Comparison of ENCODE assay signal across 8 cellular contexts in the genomic region with DNA sequence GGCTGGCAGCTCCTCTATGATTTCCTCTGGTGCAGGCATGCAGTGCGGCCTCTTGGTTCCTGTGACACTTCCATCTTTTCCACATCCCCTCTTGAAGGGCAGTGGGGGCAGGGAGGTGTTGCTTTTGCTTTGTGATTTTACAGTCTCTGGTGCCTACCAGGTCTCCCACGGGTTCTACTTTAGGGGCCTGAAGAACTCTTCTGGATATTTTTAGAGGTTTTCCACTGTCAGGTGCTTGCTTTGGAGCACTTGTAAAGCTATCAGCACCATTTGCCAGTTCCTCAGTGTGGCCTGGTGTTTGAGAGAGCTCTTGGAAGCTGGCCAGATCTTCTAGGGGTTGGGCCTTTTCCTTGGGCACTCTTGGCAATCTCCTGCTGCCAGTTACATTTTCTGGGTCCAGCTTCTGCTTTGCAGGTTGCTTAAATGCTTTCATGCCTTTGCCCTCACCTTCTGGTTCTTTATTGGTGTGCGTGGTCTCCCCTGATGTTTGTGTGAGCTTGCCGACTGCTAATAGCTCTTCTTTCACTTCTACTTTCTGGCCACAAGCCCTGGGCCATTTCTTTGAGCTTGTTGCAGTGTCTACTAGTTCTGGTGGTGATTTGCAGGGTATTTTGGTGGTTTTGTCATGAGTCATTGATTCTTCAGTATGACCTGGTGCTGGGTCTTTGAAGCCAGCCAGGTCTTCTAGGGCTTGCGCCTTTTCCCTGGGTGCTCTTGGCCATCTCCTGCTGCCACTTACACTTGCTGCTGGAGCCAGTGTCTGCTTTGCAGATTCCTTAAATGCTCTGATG. TPM values are rescaled to one million over a fixed set of nuclear protein-coding genes. Genes with fewer than 3 reads are reported as not detected.
DNase-seq lines count a peak whose midpoint lies in the region; ATAC-seq, FAIRE-seq and TF ChIP-seq lines count a peak whose summit lies in the region.

No MANE protein-coding gene starts in this region.

- no peak for TF ChIP-seq CTCF in bronchial epithelial cell (IDR thresholded peaks at IDR 0.05; ENCODE audit: insufficient read depth, low read length, severe bottlenecking)

- H3K27me3 ChIP-seq in bronchial epithelial cell (ENCODE audit: control insufficient read depth, insufficient read depth, low read length) (no peaks in the 10 kb centered on the region), H7 (ENCODE audit: control insufficient read depth, insufficient read depth, low read length) (no peaks in the 10 kb centered on the region)

- FAIRE-seq in bronchial epithelial cell (lab: Jason Lieb, UNC): peak; percentile 62

- in situ Hi-C loops in KBM-7 (cut with MboI; ENCODE audit: low pct_unique_long_range_greater_than_20kb, low sequenced_read_pairs): no loop called here

- DNase-seq in KBM-7 (peak; percentile 67), bronchial epithelial cell (ENCODE audit: low read depth) (no peak), H7 (no peak), NCI-H2227 (lab: John Stamatoyannopoulos, UW; ENCODE audit: unreplicated experiment) (no peak)
- DNase-seq in activated effector memory CD4-positive, alpha-beta T cell treated with anti-CD3 and anti-CD28 coated beads, Interleukin-2, amount 50 U/mL, for 16 hours: no peak

- no peak overlapping the region for H3K4me3 ChIP-seq in bronchial epithelial cell (ENCODE audit: low read depth, low read length)
- H3K4me3 ChIP-seq in H7 (ENCODE audit: insufficient read depth, low read depth, low read length): no peak overlapping the region

- H3K36me3 ChIP-seq in bronchial epithelial cell (ENCODE audit: control insufficient read depth, insufficient read depth, low read length) (no peaks in the 10 kb centered on the region), H7 (replicated peaks; ENCODE audit: control insufficient read depth, insufficient read depth, low read length) (no peaks in the 10 kb centered on the region)

- ATAC-seq in GM18511 (IDR thresholded peaks at IDR 0.05; ENCODE audit: unreplicated experiment) (peak; percentile 99), GM21576 (IDR thresholded peaks at IDR 0.05; ENCODE audit: unreplicated experiment) (peak; percentile 97), esophagus mucosa (no peak)

RNA-seq across cellular contexts. Expression of a gene that starts 11.4 kb away (rescaled TPM):
- 3.4 and 4.0 TPM in 2 replicates for total RNA-seq in bronchial epithelial cell
- 47.2 and 55.7 TPM in 2 replicates for total RNA-seq in H7 (2014; rRNA removed; shearing (Covaris generic))
- total RNA-seq in esophagus mucosa: 0.96 TPM

RNA-seq across cellular contexts. Expression of a gene that starts 16.9 kb away (rescaled TPM):
- total RNA-seq in bronchial epithelial cell (6.0 and 11.6 TPM in 2 replicates), esophagus mucosa (3.6 TPM)
- 4.2 and 11.7 TPM in 2 replicates for total RNA-seq in H7 (2014; rRNA removed; shearing (Covaris generic))
